35 cellular contexts compared by ENCODE assay signal in the genomic region with DNA sequence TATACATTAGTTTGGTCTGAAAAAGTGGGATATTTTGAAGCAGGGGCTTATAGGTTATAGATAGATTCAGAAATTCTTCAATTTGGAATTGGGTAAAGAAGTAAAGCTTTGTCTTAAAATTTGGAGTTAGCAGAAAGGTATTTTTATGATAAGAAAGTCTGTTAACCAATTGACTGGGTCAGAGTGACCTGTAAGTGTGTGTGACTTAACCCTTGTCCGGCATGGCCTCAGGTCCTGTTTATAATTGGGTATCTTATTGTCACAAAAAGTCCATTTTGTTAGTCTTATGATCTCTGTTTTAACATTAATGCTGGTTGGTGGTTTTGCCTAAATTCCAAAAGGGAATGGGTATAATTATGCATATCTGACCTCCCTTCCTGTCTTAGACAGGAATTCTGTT.
"Had no signal": no experiment of that assay in that cellular context is flagged by ENCODE, and none has a peak within 500 bp of the region (broad histone marks: within the 10 kb centered on the region; RNA-seq: fewer than 3 reads in every experiment).

No MANE protein-coding gene starts in this region.

- H3K36me3 ChIP-seq: MG63 had no signal

- H3K27me3 ChIP-seq: MG63 had no signal

- DNase-seq: Kasumi-1, MG63, MM.1S, MV-4-11, NCI-H1048, NCI-H1092, NCI-H1092 treated with DMSO at 0.1 percent for 48 hours, NCI-H1105, NCI-H1105 treated with DMSO at 0.1 percent for 48 hours, NCI-H1417, NCI-H1417 treated with DMSO at 0.1 percent for 48 hours, NCI-H1436, NCI-H1436 treated with DMSO at 0.1 percent for 48 hours, NCI-H146, NCI-H1694, NCI-H1694 treated with DMSO at 0.1 percent for 48 hours, NCI-H187, NCI-H187 treated with DMSO at 0.1 percent for 48 hours, NCI-H1930, NCI-H2029, NCI-H2029 treated with DMSO at 0.1 percent for 48 hours, NCI-H2081, NCI-H2081 treated with DMSO at 0.1 percent for 48 hours, NCI-H2107, NCI-H2171, NCI-H2171 treated with DMSO at 0.1 percent for 48 hours, NCI-H2227 treated with DMSO at 0.1 percent for 48 hours, NCI-H226, NCI-H345, NCI-H446, NCI-H446 treated with DMSO at 0.1 percent for 48 hours, NCI-H510A, NCI-H510A treated with DMSO at 0.1 percent for 48 hours, NCI-H524, NCI-H524 treated with DMSO at 0.1 percent for 48 hours had no signal

- H3K9me3 ChIP-seq: MG63 had no signal

- H3K4me3 ChIP-seq: MG63 had no signal
